8 cellular contexts compared by ENCODE assay signal in genomic region chr3:40524222-40524570, GRCh38. TPM values are rescaled to one million over a fixed set of nuclear protein-coding genes. Genes with fewer than 3 reads are reported as not detected.
DNase-seq lines count a peak whose midpoint lies in the region; ATAC-seq, FAIRE-seq and TF ChIP-seq lines count a peak whose summit lies in the region.

No MANE protein-coding gene starts in this region.

- no peak for ATAC-seq in CD4-positive, alpha-beta T cell (ENCODE audit: poor library complexity)
- ATAC-seq in WTC11 = no peak

- no peak for TF ChIP-seq CTCF in CD4-positive, alpha-beta T cell (IDR thresholded peaks at IDR 0.05)
- no peak for TF ChIP-seq CTCF in WTC11 (IDR thresholded peaks at IDR 0.05)
- no peak for TF ChIP-seq CTCF in hepatocyte (IDR thresholded peaks at IDR 0.05; ENCODE audit: poor library complexity)

- peaks cover 18% of the 10 kb centered on the region for H3K36me3 ChIP-seq in HAP-1 (replicated peaks)
- H3K36me3 ChIP-seq in hepatocyte (replicated peaks; ENCODE audit: insufficient read depth, low read depth) = no peaks in the 10 kb centered on the region
- no peaks in the 10 kb centered on the region for H3K36me3 ChIP-seq in small intestine (ENCODE audit: control insufficient read depth in 2 of 2, insufficient read depth in 2 of 2, low read length in 2 of 2)

- no peaks in the 10 kb centered on the region for H3K9me3 ChIP-seq in CD4-positive, alpha-beta T cell (ENCODE audit: control insufficient read depth, low read length)
- no peaks in the 10 kb centered on the region for H3K9me3 ChIP-seq in HAP-1
- H3K9me3 ChIP-seq in hepatocyte (ENCODE audit: low read depth) = no peaks in the 10 kb centered on the region
- no peaks in the 10 kb centered on the region for H3K9me3 ChIP-seq in small intestine (ENCODE audit: control insufficient read depth, low read depth)

- intact Hi-C loops in CD4-positive, alpha-beta T cell (cut with DNase I, micrococcal nuclease) = loop anchor here (1.0 to 10.0 kb wide), 4 partner anchors 47 to 1139 kb away; partner anchors contain the start of genes EIF1B (in 1 of the 2), SLC25A38 (in 1 of the 2) and ZNF619 (in 1 of the 2)

- no peak for FAIRE-seq in small intestine (lab: Jason Lieb, UNC)

- no peaks in the 10 kb centered on the region for H4K20me1 ChIP-seq in hepatocyte (ENCODE audit: insufficient read depth, poor library complexity, severe bottlenecking)

- H3K4me1 ChIP-seq in HAP-1 (peaks cover 7% of the 10 kb centered on the region), hepatocyte (ENCODE audit: insufficient read depth) (peaks cover 4% of the 10 kb centered on the region), small intestine (ENCODE audit: control insufficient read depth in 2 of 2, insufficient read depth in 1 of 2, low read depth in 1 of 2, low read length in 1 of 2) (peaks cover 0 to 1% of the 10 kb centered on the region in 2 donors)

- no peaks in the 10 kb centered on the region for H3K9me2 ChIP-seq in hepatocyte (replicated peaks; ENCODE audit: insufficient read depth)

- no peaks in the 10 kb centered on the region for H3K27me3 Mint-ChIP-seq in CD4-positive, alpha-beta T cell
- H3K27me3 Mint-ChIP-seq in WTC11 (ENCODE audit: low read depth) = no peaks in the 10 kb centered on the region

- no peaks in the 10 kb centered on the region for H3K27me3 ChIP-seq in CD4-positive, alpha-beta T cell (ENCODE audit: control insufficient read depth, insufficient read depth, low read length)
- H3K27me3 ChIP-seq in HAP-1 (ENCODE audit: low read depth) (no peaks in the 10 kb centered on the region), hepatocyte (no peaks in the 10 kb centered on the region), small intestine (ENCODE audit: control insufficient read depth in 2 of 2, insufficient read depth in 2 of 2, low read length in 2 of 2) (no peaks in the 10 kb centered on the region)

- CTCF ChIA-PET in CD4-positive, alpha-beta T cell (lab: Charles Lee) = interaction anchor here (1.5 kb wide), 1 partner anchor 18 kb away, joined by 5 read pairs; the partner anchor contains the start of gene ZNF620
- CTCF ChIA-PET in WTC11 (lab: Charles Lee) = interaction anchor here (1.0 to 1.8 kb wide), 2 partner anchors 19 to 196 kb away, joined by 4 to 15 read pairs; partner anchors contain the start of gene ZNF620

- H2AFZ ChIP-seq in hepatocyte = peak overlapping the region; percentile 96

- H3K4me1 Mint-ChIP-seq in CD4-positive, alpha-beta T cell (ENCODE audit: low read depth) = peaks cover 25% of the 10 kb centered on the region
- H3K4me1 Mint-ChIP-seq in WTC11 = peaks cover 16% of the 10 kb centered on the region

- peak overlapping the region; percentile 73 for H3K27ac ChIP-seq in CD4-positive, alpha-beta T cell (ENCODE audit: low read depth, low read length)
- H3K27ac ChIP-seq in hepatocyte (peak overlapping the region; percentile 96), small intestine (ENCODE audit: low read depth in 1 of 2, low read length in 1 of 2) (peak overlapping the region; percentile 93 to 99)

- peak overlapping the region; percentile 96 for H3K4me3 Mint-ChIP-seq in CD4-positive, alpha-beta T cell
- H3K4me3 Mint-ChIP-seq in WTC11 = peak overlapping the region; percentile 96

- peak overlapping the region; percentile 87 for H3K4me2 ChIP-seq in hepatocyte

- in situ Hi-C loops in HAP-1 (cut with MboI; ENCODE audit: low sequenced_read_pairs) = no loop called here

- WGBS in hepatocyte (ENCODE audit: low lambda C conversion rate, missing lambda C conversion rate) = 32% methylated on average over 5 of the region's 5 CpGs
- WGBS in small intestine, 3 donors = 20 to 23% (median 21%) methylated on average over 5 of the region's 5 CpGs

- H3K4me3 ChIP-seq in HAP-1 (peak overlapping the region; percentile 88), hepatocyte (peak overlapping the region; percentile 64), small intestine (ENCODE audit: low read depth in 1 of 2, low read length in 2 of 2) (peak overlapping the region; percentile 51 to 94)

- H3K9me3 Mint-ChIP-seq in CD4-positive, alpha-beta T cell = no peaks in the 10 kb centered on the region
- H3K9me3 Mint-ChIP-seq in WTC11 = 0 out of 2 replicates have a peak, but pooled peaks cover 3% of the 10 kb centered on the region

- H3K27ac Mint-ChIP-seq in CD4-positive, alpha-beta T cell = peak overlapping the region; percentile 88
- peak overlapping the region; percentile 96 for H3K27ac Mint-ChIP-seq in WTC11

- peaks cover 39% of the 10 kb centered on the region for H3K36me3 Mint-ChIP-seq in CD4-positive, alpha-beta T cell (ENCODE audit: low read depth)
- peaks cover 26% of the 10 kb centered on the region for H3K36me3 Mint-ChIP-seq in WTC11

- POLR2A ChIA-PET in CD4-positive, alpha-beta T cell (lab: Charles Lee) = interaction anchor here (1.0 to 2.8 kb wide), 9 partner anchors 16 to 214 kb away, joined by 3 to 22 read pairs (median 5); partner anchors contain the start of genes RPL14, ZNF619 and ZNF620
- POLR2A ChIA-PET in WTC11 (lab: Charles Lee) = interaction anchor here (0.5 to 2.3 kb wide), 5 partner anchors 19 to 137 kb away, joined by 3 to 24 read pairs (median 4); partner anchors contain the start of genes ENTPD3, RPL14, ZNF619 and ZNF620

- DNase-seq in CD4-positive, alpha-beta T cell = no peak
- DNase-seq in HAP-1 (ENCODE audit: low spot score in 2 of 2) (no peak), WTC11 (ENCODE audit: low spot score) (no peak), hepatocyte (ENCODE audit: low spot score) (no peak), small intestine (no peak), iPS-NIHi7 (ENCODE audit: extremely low spot score) (no peak), NCI-H345 treated with DMSO at 0.1 percent for 48 hours (lab: John Stamatoyannopoulos, UW; ENCODE audit: unreplicated experiment) (no peak), epidermal melanocyte (ENCODE audit: insufficient read length, low spot score) (no peak)

- peaks cover 32% of the 10 kb centered on the region for H3K79me2 ChIP-seq in hepatocyte

TF ChIP-seq in WTC11, 78 proteins besides CTCF, POLR2A, EP300 and RAD21:
- TF ChIP-seq E2F1 (CRISPR knock-in tag; IDR thresholded peaks at IDR 0.05) = 0 out of 2 replicates have a peak, but pooled peaks have one; percentile 26
- no peak for TF ChIP-seq ZNF281 (CRISPR knock-in tag; IDR thresholded peaks at IDR 0.05)

RNA-seq across cellular contexts. Expression of gene ZNF621, which starts 0.6 kb away (rescaled TPM):
- total RNA-seq in CD4-positive, alpha-beta T cell = 1 to 10 TPM; 8.6 to 8.8 TPM
- total RNA-seq in WTC11 (2021) (17.7 to 20.5 TPM (median 20.0 TPM) in 3 replicates), hepatocyte (12.3 and 14.7 TPM in 2 replicates)
- polyA plus RNA-seq in hepatocyte (5.9 and 8.6 TPM in 2 replicates), small intestine (1 to 10 TPM; 5.4 to 9.4 (median 9.4) TPM)

RNA-seq across cellular contexts. Expression of gene ZNF620, which starts 18.4 kb away (rescaled TPM):
- 1 to 10 TPM in 1 of 2 experiments, under 1 TPM in 1; 0.82 to 1.0 TPM for total RNA-seq in CD4-positive, alpha-beta T cell
- 15.6 to 19.8 TPM (median 17.2 TPM) in 3 replicates for total RNA-seq in WTC11 (2021)
- total RNA-seq in hepatocyte = 4.4 and 5.4 TPM in 2 replicates
- 3.0 and 5.3 TPM in 2 replicates for polyA plus RNA-seq in hepatocyte
- 1 to 10 TPM in 2 of 3 donors, under 1 TPM in 1; 0.54 to 2.8 (median 1.3) TPM for polyA plus RNA-seq in small intestine

RNA-seq across cellular contexts. Expression of gene ZNF619, which starts 47.3 kb away (rescaled TPM):
- total RNA-seq in CD4-positive, alpha-beta T cell = 1 to 10 TPM; 2.6 to 2.9 TPM
- total RNA-seq in WTC11 (2021) (7.2 to 11.2 TPM (median 9.7 TPM) in 3 replicates), hepatocyte (3.6 and 4.7 TPM in 2 replicates)
- polyA plus RNA-seq in hepatocyte (1.2 and 1.8 TPM in 2 replicates), small intestine (1 to 10 TPM in 2 of 3 donors, under 1 TPM in 1; 0.81 to 1.9 (median 1.1) TPM)
